Comparison of ENCODE assay signal across 13 cellular contexts in the genomic region with DNA sequence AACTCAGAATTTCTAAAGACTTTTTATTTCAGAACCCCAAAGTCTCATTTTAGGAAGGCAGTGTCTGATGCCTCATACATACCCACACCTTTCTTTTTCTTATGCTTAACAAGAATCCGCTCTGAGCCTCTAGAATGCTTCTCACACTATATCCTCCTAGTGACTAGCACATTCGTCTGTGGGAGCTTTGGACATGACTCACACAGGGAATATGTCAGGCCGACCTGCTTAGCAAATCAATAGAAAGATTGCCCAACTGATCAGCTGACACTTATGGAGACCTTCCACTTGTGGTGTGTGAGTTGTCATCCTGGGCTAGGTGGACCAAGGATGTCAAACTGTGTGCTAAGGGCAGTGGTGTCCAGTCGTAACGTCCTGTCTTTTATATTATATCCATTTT.
DNase-seq lines count a peak whose midpoint lies in the region; ATAC-seq and TF ChIP-seq lines count a peak whose summit lies in the region.
"Had no signal": no experiment of that assay in that cellular context is flagged by ENCODE, and none has a peak within 500 bp of the region (broad histone marks: within the 10 kb centered on the region; RNA-seq: fewer than 3 reads in every experiment).

No MANE protein-coding gene starts in this region.

- no peaks in the 10 kb centered on the region for H3K27me3 ChIP-seq in transverse colon
- H3K27me3 ChIP-seq in ovary, result no peaks in the 10 kb centered on the region

- in situ Hi-C loops in transverse colon (cut with MboI; ENCODE audit: low pct_ligation_motif_present in 1 of 4, low pct_unique_long_range_greater_than_20kb in 1 of 4, low sequenced_read_pairs in 3 of 4), result no loop called here

- H3K27me3 Mint-ChIP-seq in natural killer cell treated with Interleukin-12 subunit alpha and Interleukin-12 subunit beta and Interleukin-15 and Interleukin-18, amount 100 ng/mL, for 72 hours, result no peaks in the 10 kb centered on the region
- H3K27me3 Mint-ChIP-seq in natural killer cell (ENCODE audit: low read depth in 2 of 2), result no peaks in the 10 kb centered on the region

- H3K36me3 Mint-ChIP-seq in natural killer cell treated with Interleukin-12 subunit alpha and Interleukin-12 subunit beta and Interleukin-15 and Interleukin-18, amount 100 ng/mL, for 72 hours, result no peaks in the 10 kb centered on the region
- no peaks in the 10 kb centered on the region for H3K36me3 Mint-ChIP-seq in natural killer cell

- H3K4me1 Mint-ChIP-seq in natural killer cell treated with Interleukin-12 subunit alpha and Interleukin-12 subunit beta and Interleukin-15 and Interleukin-18, amount 100 ng/mL, for 72 hours (ENCODE audit: low read depth in 2 of 2), result peaks cover 18 to 29% of the 10 kb centered on the region in 2 donors
- peaks cover 43 to 56% of the 10 kb centered on the region in 2 donors for H3K4me1 Mint-ChIP-seq in natural killer cell

- H3K4me3 ChIP-seq in foreskin fibroblast (ENCODE audit: low read depth in 1 of 2, low read length in 2 of 2) (no peak overlapping the region), transverse colon (no peak overlapping the region), ovary (no peak overlapping the region)

- no peak for DNase-seq in natural killer cell treated with Interleukin-12 subunit alpha and Interleukin-12 subunit beta and Interleukin-15 and Interleukin-18, amount 100 ng/mL, for 72 hours (ENCODE audit: low spot score)
- DNase-seq in natural killer cell, result no peak
- DNase-seq in SW 1271 (lab: John Stamatoyannopoulos, UW), result peak; percentile 25 to 36
- peak; percentile 94 to 95 for DNase-seq in foreskin fibroblast
- DNase-seq in transverse colon, result no peak
- DNase-seq in NCI-H2171 (lab: John Stamatoyannopoulos, UW), result no peak
- DNase-seq in erythroblast (lab: John Stamatoyannopoulos, UW), result no peak
- DNase-seq in ovary, result no peak
- DNase-seq: cortex of kidney; NCI-H1694; stimulated activated CD4-positive, alpha-beta T cell treated with anti-CD3 and anti-CD28 coated beads, Interleukin-4, amount 100 ng/mL, for 1 hour; WERI-Rb-1 had no signal

- TF ChIP-seq CTCF in natural killer cell (IDR thresholded peaks at IDR 0.05), result no peak
- TF ChIP-seq CTCF in foreskin fibroblast (IDR thresholded peaks at IDR 0.05; ENCODE audit: low read depth, low read length), result no peak
- TF ChIP-seq CTCF in transverse colon (IDR thresholded peaks at IDR 0.05), result no peak
- TF ChIP-seq CTCF in ovary (IDR thresholded peaks at IDR 0.05), result no peak

- no peak overlapping the region for H3K27ac Mint-ChIP-seq in natural killer cell treated with Interleukin-12 subunit alpha and Interleukin-12 subunit beta and Interleukin-15 and Interleukin-18, amount 100 ng/mL, for 72 hours
- H3K27ac Mint-ChIP-seq in natural killer cell, result no peak overlapping the region
- H3K27ac Mint-ChIP-seq: nephron had no signal

- no peak for TF ChIP-seq POLR2A in transverse colon (IDR thresholded peaks at IDR 0.05)
- TF ChIP-seq POLR2A in erythroblast (IDR thresholded peaks at IDR 0.05; ENCODE audit: low read length), result no peak
- no peak for TF ChIP-seq POLR2A in ovary (IDR thresholded peaks at IDR 0.05)

- intact Hi-C loops in natural killer cell (cut with micrococcal nuclease), result no loop called here
- intact Hi-C loops in transverse colon (cut with DNase I; ENCODE audit: low total_unique reads), result no loop called here
- intact Hi-C loops in ovary (cut with DNase I), result no loop called here

- TF ChIP-seq EP300 in transverse colon (IDR thresholded peaks at IDR 0.05; ENCODE audit: low read depth) (no peak), ovary (IDR thresholded peaks at IDR 0.05) (no peak)

- H3K4me1 ChIP-seq in transverse colon (peaks cover 0 to 4% (median 0%) of the 10 kb centered on the region in 4 donors), ovary (ENCODE audit: insufficient read depth) (peaks cover 4% of the 10 kb centered on the region)

- peak; percentile 45 to 54 for ATAC-seq in natural killer cell treated with Interleukin-12 subunit alpha and Interleukin-12 subunit beta and Interleukin-15 and Interleukin-18, amount 100 ng/mL, for 72 hours
- ATAC-seq in natural killer cell, result no peak

- H3K9me3 ChIP-seq in transverse colon (no peaks in the 10 kb centered on the region), ovary (no peaks in the 10 kb centered on the region)

- H3K9me3 Mint-ChIP-seq in natural killer cell treated with Interleukin-12 subunit alpha and Interleukin-12 subunit beta and Interleukin-15 and Interleukin-18, amount 100 ng/mL, for 72 hours, result no peaks in the 10 kb centered on the region
- no peaks in the 10 kb centered on the region for H3K9me3 Mint-ChIP-seq in natural killer cell
- H3K9me3 Mint-ChIP-seq: nephron had no signal

- no peak overlapping the region for H3K4me3 Mint-ChIP-seq in natural killer cell treated with Interleukin-12 subunit alpha and Interleukin-12 subunit beta and Interleukin-15 and Interleukin-18, amount 100 ng/mL, for 72 hours
- H3K4me3 Mint-ChIP-seq in natural killer cell, result no peak overlapping the region
- H3K4me3 Mint-ChIP-seq: nephron had no signal

- H3K27ac ChIP-seq in transverse colon (no peak overlapping the region), ovary (no peak overlapping the region)
- H3K27ac ChIP-seq: WERI-Rb-1 had no signal

- H3K36me3 ChIP-seq in transverse colon, result no peaks in the 10 kb centered on the region
- H3K36me3 ChIP-seq in ovary, result no peaks in the 10 kb centered on the region
- H3K36me3 ChIP-seq: WERI-Rb-1 had no signal

- WGBS in transverse colon (ENCODE audit: low coverage in 1 of 2), 2 donors, result 66 to 83% methylated on average over 5 of the region's 5 CpGs
- WGBS in ovary, 3 donors, result 63 to 69% (median 68%) methylated on average over 5 of the region's 5 CpGs

Comparison
In these comparisons a context has a peak if more than half of its experiments do, and no peak if none do; other contexts are left out.
1. ATAC-seq: peak in natural killer cell treated with Interleukin-12 subunit alpha and Interleukin-12 subunit beta and Interleukin-15 and Interleukin-18, amount 100 ng/mL, for 72 hours (2 of 2); none in natural killer cell (0 of 3).
2. DNase-seq: peak in SW 1271 (2 of 2) and foreskin fibroblast (2 of 2); none in natural killer cell treated with Interleukin-12 subunit alpha and Interleukin-12 subunit beta and Interleukin-15 and Interleukin-18, amount 100 ng/mL, for 72 hours (single experiment), natural killer cell (single experiment), transverse colon (single experiment), NCI-H2171 (single experiment), erythroblast (0 of 2) and ovary (0 of 5).